9 cellular contexts compared by ENCODE assay signal in genomic region chr4:1348746-1349145, GRCh38. TPM values are rescaled to one million over a fixed set of nuclear protein-coding genes. Genes with fewer than 3 reads are reported as not detected.
DNase-seq lines count a peak whose midpoint lies in the region; ATAC-seq and TF ChIP-seq lines count a peak whose summit lies in the region.
"Had no signal": no experiment of that assay in that cellular context is flagged by ENCODE, and none has a peak within 500 bp of the region (broad histone marks: within the 10 kb centered on the region; RNA-seq: fewer than 3 reads in every experiment).

No MANE protein-coding gene starts in this region.

- peaks cover 39 to 55% (median 43%) of the 10 kb centered on the region in 3 donors for H3K4me1 Mint-ChIP-seq in CD8-positive, alpha-beta memory T cell

- TF ChIP-seq EP300 in neural cell (conservative IDR thresholded peaks at IDR 0.05; ENCODE audit: poor library complexity, severe bottlenecking) (no peak), ovary (IDR thresholded peaks at IDR 0.05) (no peak)

- H3K27me3 Mint-ChIP-seq in CD8-positive, alpha-beta memory T cell, result peaks cover 0 to 2% of the 10 kb centered on the region in 2 donors

- H3K79me2 ChIP-seq in OCI-LY7 (ENCODE audit: insufficient read depth, low read depth, low read length) (peaks cover 17% of the 10 kb centered on the region; the same call in 1 of the 2 replicates), neural cell (replicated peaks; ENCODE audit: insufficient read depth, low read length) (no peaks in the 10 kb centered on the region)

- no peak for TF ChIP-seq CTCF in OCI-LY7 (conservative IDR thresholded peaks at IDR 0.05; ENCODE audit: low read length)
- TF ChIP-seq CTCF in colonic mucosa (IDR thresholded peaks at IDR 0.05), result no peak
- no peak for TF ChIP-seq CTCF in neural cell (IDR thresholded peaks at IDR 0.05; ENCODE audit: poor library complexity, severe bottlenecking)
- TF ChIP-seq CTCF in ovary (IDR thresholded peaks at IDR 0.05), result no peak

- no peaks in the 10 kb centered on the region for H3K9me3 ChIP-seq in CD8-positive, alpha-beta memory T cell (ENCODE audit: low read length)
- H3K9me3 ChIP-seq in OCI-LY7 (ENCODE audit: low read length) (no peaks in the 10 kb centered on the region), colonic mucosa (no peaks in the 10 kb centered on the region), neural cell (ENCODE audit: low read length) (no peaks in the 10 kb centered on the region), ovary (no peaks in the 10 kb centered on the region)

- no TSS peak for BruUV-seq in OCI-LY7 (replicated peaks; lab: Mats Ljungman, UMichigan)

- H3K9me2 ChIP-seq in OCI-LY7 (ENCODE audit: insufficient read depth, low read length), result no peaks in the 10 kb centered on the region
- H3K9me2 ChIP-seq in neural cell (ENCODE audit: insufficient read depth, low read length), result no peaks in the 10 kb centered on the region

- H3K27me3 ChIP-seq in CD8-positive, alpha-beta memory T cell (ENCODE audit: insufficient read depth, low read length, poor library complexity, severe bottlenecking), result no peaks in the 10 kb centered on the region
- H3K27me3 ChIP-seq in colonic mucosa (no peaks in the 10 kb centered on the region), neural cell (ENCODE audit: insufficient read depth, low read depth, low read length) (no peaks in the 10 kb centered on the region), ovary (no peaks in the 10 kb centered on the region)

- ATAC-seq in stimulated activated naive CD8-positive, alpha-beta T cell treated with anti-CD3 and anti-CD28 coated beads, Interleukin-15, Interleukin-2, amounts not matched to agents 100 U/mL and 50 U/mL, for 24 hours, result no peak
- no peak for ATAC-seq in GM18873 (IDR thresholded peaks at IDR 0.05; ENCODE audit: low FRiP score, unreplicated experiment)

- H3K4me3 Mint-ChIP-seq in CD8-positive, alpha-beta memory T cell, result peak overlapping the region; percentile 55 to 96 (median 90)

- no peaks in the 10 kb centered on the region for H3K9me3 Mint-ChIP-seq in CD8-positive, alpha-beta memory T cell

- H2AFZ ChIP-seq in OCI-LY7 (ENCODE audit: low read length) (no peak overlapping the region), neural cell (ENCODE audit: low read depth, low read length) (no peak overlapping the region)

- no peak for DNase-seq in CD8-positive, alpha-beta memory T cell
- DNase-seq in OCI-LY7 (ENCODE audit: low spot score) (no peak), colonic mucosa (no peak), ovary (no peak), caudate nucleus (lab: John Stamatoyannopoulos, UW) (no peak)
- DNase-seq in stimulated activated naive CD8-positive, alpha-beta T cell treated with anti-CD3 and anti-CD28 coated beads, Interleukin-15, Interleukin-2, amounts not matched to agents 100 U/mL and 50 U/mL, for 24 hours, result no peak
- DNase-seq: NCI-H2107 had no signal

- 93 to 96% (median 93%) methylated on average over 25 of the region's 25 CpGs for WGBS in ovary, 3 donors

- H4K20me1 ChIP-seq in OCI-LY7 (ENCODE audit: insufficient read depth, low read length), result peaks cover 5% of the 10 kb centered on the region; the same call in 1 of the 2 replicates
- no peaks in the 10 kb centered on the region for H4K20me1 ChIP-seq in neural cell (ENCODE audit: insufficient read depth)

- H3K36me3 Mint-ChIP-seq in CD8-positive, alpha-beta memory T cell, result peaks cover 0 to 37% (median 5%) of the 10 kb centered on the region in 3 donors

- TF ChIP-seq RAD21 in neural cell (conservative IDR thresholded peaks at IDR 0.05), result no peak

- H3K9ac ChIP-seq in colonic mucosa (ENCODE audit: low read depth in 2 of 2, low read length in 2 of 2), result peak overlapping the region in 1 of 2 donors; percentile 93
- no peak overlapping the region for H3K9ac ChIP-seq in neural cell (ENCODE audit: low read length)

- H3K4me2 ChIP-seq in OCI-LY7 (ENCODE audit: low read length) (peak overlapping the region; percentile 76), neural cell (ENCODE audit: low read length) (no peak overlapping the region)

- no peaks in the 10 kb centered on the region for H3F3A ChIP-seq in neural cell (ENCODE audit: insufficient read depth, low read length, poor library complexity, severe bottlenecking)

- POLR2A ChIA-PET in CD8-positive, alpha-beta memory T cell (lab: Charles Lee), result interaction anchor here (0.7 to 3.3 kb wide), 2 partner anchors 81 to 100 kb away, joined by 3 to 59 read pairs; partner anchors contain the start of gene CTBP1
- POLR2A ChIA-PET in OCI-LY7 (lab: Charles Lee), result no interaction called here

- peak overlapping the region in 7 of 8 donors; percentile 84 to 98 (median 95) for H3K27ac Mint-ChIP-seq in CD8-positive, alpha-beta memory T cell

- intact Hi-C loops in OCI-LY7 (cut with micrococcal nuclease; ENCODE audit: unreplicated experiment) (loop anchor here (5.0 kb wide), 2 partner anchors 81 to 336 kb away; partner anchors contain the start of gene FGFRL1), colonic mucosa (cut with DNase I) (loop anchor here (10.0 kb wide), 2 partner anchors 54 to 184 kb away; no protein-coding TSS in a partner anchor), ovary (cut with DNase I) (loop anchor here in 3 of 4 donors (5.0 to 10.0 kb wide), 4 partner anchors 61 to 374 kb away; partner anchors contain the start of genes CTBP1 (in 2 of the 3), MAEA (in 1 of the 3), SPON2 (in 1 of the 3) and TACC3 (in 1 of the 3))

- CTCF ChIA-PET in CD8-positive, alpha-beta memory T cell (lab: Charles Lee), result interaction anchor here (0.8 to 4.4 kb wide), 4 partner anchors 80 to 280 kb away, joined by 3 to 17 read pairs (median 8); no protein-coding TSS in a partner anchor
- CTCF ChIA-PET in OCI-LY7 (lab: Charles Lee; ENCODE audit: unreplicated experiment), result no interaction called here

- no peaks in the 10 kb centered on the region for H3K36me3 ChIP-seq in CD8-positive, alpha-beta memory T cell (ENCODE audit: insufficient read depth, low read length)
- H3K36me3 ChIP-seq in OCI-LY7 (ENCODE audit: insufficient read depth, low read length), result peaks cover 31% of the 10 kb centered on the region
- H3K36me3 ChIP-seq in colonic mucosa, result no peaks in the 10 kb centered on the region
- no peaks in the 10 kb centered on the region for H3K36me3 ChIP-seq in neural cell (ENCODE audit: insufficient read depth, low read length)
- H3K36me3 ChIP-seq in ovary, result no peaks in the 10 kb centered on the region

- no peak overlapping the region for H3K4me3 ChIP-seq in CD8-positive, alpha-beta memory T cell (ENCODE audit: low read length)
- H3K4me3 ChIP-seq in OCI-LY7 (ENCODE audit: low read depth, low read length, poor library complexity, severe bottlenecking) (peak overlapping the region; percentile 76), colonic mucosa (no peak overlapping the region), neural cell (ENCODE audit: low read length) (peak overlapping the region; percentile 99), ovary (no peak overlapping the region)

- peaks cover 26% of the 10 kb centered on the region for H3K4me1 ChIP-seq in CD8-positive, alpha-beta memory T cell (ENCODE audit: insufficient read depth, low read length)
- H3K4me1 ChIP-seq in OCI-LY7 (ENCODE audit: insufficient read depth, low read length, poor library complexity, severe bottlenecking) (peaks cover 29% of the 10 kb centered on the region), colonic mucosa (peaks cover 5% of the 10 kb centered on the region), ovary (ENCODE audit: insufficient read depth) (peaks cover 2% of the 10 kb centered on the region)

- TF ChIP-seq POLR2A in ovary (IDR thresholded peaks at IDR 0.05), result no peak

- no peak overlapping the region for H3K27ac ChIP-seq in CD8-positive, alpha-beta memory T cell (ENCODE audit: low read depth, low read length)
- H3K27ac ChIP-seq in OCI-LY7 (ENCODE audit: low read depth, low read length, poor library complexity, severe bottlenecking) (no peak overlapping the region), colonic mucosa (peak overlapping the region; percentile 98), neural cell (ENCODE audit: low read length) (no peak overlapping the region), ovary (peak overlapping the region in 1 of 2 donors; percentile 100), caudate nucleus (ENCODE audit: low read depth, low read length) (no peak overlapping the region)

TF ChIP-seq in neural cell, 6 proteins besides CTCF, POLR2A, EP300 and RAD21 (continues in another document):
- TF ChIP-seq EZH2 (IDR thresholded peaks at IDR 0.05; ENCODE audit: borderline replicate concordance, insufficient read depth, low read length, poor library complexity, severe bottlenecking) (no peak), POLR2AphosphoS5 (IDR thresholded peaks at IDR 0.05) (no peak), MXI1 (conservative IDR thresholded peaks at IDR 0.05; ENCODE audit: poor library complexity, severe bottlenecking) (no peak)

RNA-seq across cellular contexts. Expression of gene UVSSA, which starts 1.7 kb away (rescaled TPM):
- 10 to 100 TPM; 16.8 to 19.0 TPM for total RNA-seq in CD8-positive, alpha-beta memory T cell
- 6.9 TPM for polyA plus RNA-seq in CD8-positive, alpha-beta memory T cell
- 13.2 and 17.9 TPM in 2 replicates for total RNA-seq in OCI-LY7 (2014; rRNA removed; shearing (Covaris generic))
- 43.2 and 45.0 TPM in 2 replicates for total RNA-seq in OCI-LY7 (2022)
- total RNA-seq in colonic mucosa, result 10 to 100 TPM; 16.7 to 55.7 TPM
- 11.6 and 13.3 TPM in 2 replicates for polyA plus RNA-seq in neural cell
- 16.4 and 17.8 TPM in 2 replicates for polyA minus RNA-seq in neural cell
- total RNA-seq in ovary, result 10 to 100 TPM; 12.1 to 24.7 (median 19.1) TPM
- 1 to 10 TPM; 3.8 to 6.6 TPM for polyA plus RNA-seq in ovary

RNA-seq across cellular contexts. Expression of gene NKX1-1, which starts 57.5 kb away (rescaled TPM):
- not detected for total RNA-seq in CD8-positive, alpha-beta memory T cell
- not detected for polyA plus RNA-seq in CD8-positive, alpha-beta memory T cell
- not detected in 2 replicates for total RNA-seq in OCI-LY7 (2014; rRNA removed; shearing (Covaris generic))
- total RNA-seq in OCI-LY7 (2022) (not detected in 2 replicates), colonic mucosa (not detected), ovary (not detected)
- polyA plus RNA-seq in neural cell (not detected in 2 replicates), ovary (not detected)
- not detected in 2 replicates for polyA minus RNA-seq in neural cell

RNA-seq across cellular contexts. Expression of gene MAEA, which starts 59.1 kb away (rescaled TPM):
- total RNA-seq in CD8-positive, alpha-beta memory T cell, result 10 to 100 TPM; 59.4 to 63.8 TPM
- polyA plus RNA-seq in CD8-positive, alpha-beta memory T cell, result 75.3 TPM
- total RNA-seq in OCI-LY7 (2014; rRNA removed; shearing (Covaris generic)), result 52.5 and 53.2 TPM in 2 replicates
- total RNA-seq in OCI-LY7 (2022) (59.3 and 64.2 TPM in 2 replicates), colonic mucosa (100 to 1,000 TPM in 1 of 2 donors, 10 to 100 TPM in 1; 65.8 to 124 TPM), ovary (10 to 100 TPM; 48.3 to 71.3 (median 56.7) TPM)
- polyA plus RNA-seq in neural cell (106 and 109 TPM in 2 replicates), ovary (10 to 100 TPM; 23.8 to 60.7 TPM)
- polyA minus RNA-seq in neural cell, result 58.3 and 68.7 TPM in 2 replicates

Comparison
In these comparisons a context has a peak if more than half of its experiments do, and no peak if none do; other contexts are left out.
1. H3K4me3 ChIP-seq: peak in OCI-LY7 (single experiment) and neural cell (single experiment); none in CD8-positive, alpha-beta memory T cell (single experiment), colonic mucosa (single experiment) and ovary (single experiment).